Comparison of ENCODE assay signal across 8 cellular contexts in genomic region chr22:21657361-21658118, GRCh38. TPM values are rescaled to one million over a fixed set of nuclear protein-coding genes. Genes with fewer than 3 reads are reported as not detected.
A peak's percentile ranks its signal among the peaks of the same experiment; 100 is the strongest.
DNase-seq lines count a peak whose midpoint lies in the region; ATAC-seq, FAIRE-seq and TF ChIP-seq lines count a peak whose summit lies in the region.

No MANE protein-coding gene starts in this region.

- TF ChIP-seq POLR2A in Peyer's patch (IDR thresholded peaks at IDR 0.05), result peak in 1 of 2 donors; percentile 30

- H3K4me1 ChIP-seq in Peyer's patch, result peaks cover under 1 to 14% (median 3%) of the 10 kb centered on the region in 4 donors
- H3K4me1 ChIP-seq in parathyroid adenoma, result no peaks in the 10 kb centered on the region
- H3K4me1 ChIP-seq in upper lobe of right lung, result peaks cover 9% of the 10 kb centered on the region

- H3K36me3 Mint-ChIP-seq in activated T-helper 1 cell treated with anti-CD3 and anti-CD28 coated beads, Interleukin-12 subunit alpha, Interleukin-12 subunit beta, Interleukin-2, Interleukin-4 antibody, amounts not matched to agents 30 ng/mL and 10 ng/mL and 1 ng/mL, durations not matched to agents 14 hours and 24 hours and 36 hours (ENCODE audit: low read depth), result no peaks in the 10 kb centered on the region

- no peak for FAIRE-seq in frontal cortex (lab: Jason Lieb, UNC)

- DNase-seq in Caki2 (ENCODE audit: low read depth), result peak; percentile 90
- peak; percentile 80 for DNase-seq in KG1 (lab: John Stamatoyannopoulos, UW)
- DNase-seq in Peyer's patch, result peak; percentile 87 to 93 (median 89)
- DNase-seq in activated T-helper 1 cell treated with anti-CD3 and anti-CD28 coated beads, Interleukin-12 subunit alpha, Interleukin-12 subunit beta, Interleukin-2, Interleukin-4 antibody, amounts not matched to agents 30 ng/mL and 10 ng/mL and 1 ng/mL, durations not matched to agents 14 hours and 24 hours and 36 hours (ENCODE audit: low spot score), result peak; percentile 82
- DNase-seq in frontal cortex (ENCODE audit: low spot score in 2 of 2), result peak; percentile 78 to 85
- peak; percentile 92 for DNase-seq in upper lobe of right lung

- peak overlapping the region in 2 of 4 donors; percentile 20 to 75 for H3K27ac ChIP-seq in Peyer's patch
- H3K27ac ChIP-seq in parathyroid adenoma, result no peak overlapping the region
- peak overlapping the region; percentile 37 for H3K27ac ChIP-seq in upper lobe of right lung

- H2AFZ ChIP-seq in parathyroid adenoma, result peak overlapping the region; percentile 84

- intact Hi-C loops in activated T-helper 1 cell treated with anti-CD3 and anti-CD28 coated beads, Interleukin-12 subunit alpha, Interleukin-12 subunit beta, Interleukin-2, Interleukin-4 antibody, amounts not matched to agents 30 ng/mL and 10 ng/mL and 1 ng/mL, durations not matched to agents 14 hours and 24 hours and 36 hours (cut with micrococcal nuclease), result loop anchor here (1.0 kb wide), 2 partner anchors 9 to 15 kb away; partner anchors contain the start of genes PPIL2 and SDF2L1
- intact Hi-C loops in upper lobe of right lung (cut with DNase I), result no loop called here

- no peaks in the 10 kb centered on the region for H3K27me3 Mint-ChIP-seq in activated T-helper 1 cell treated with anti-CD3 and anti-CD28 coated beads, Interleukin-12 subunit alpha, Interleukin-12 subunit beta, Interleukin-2, Interleukin-4 antibody, amounts not matched to agents 30 ng/mL and 10 ng/mL and 1 ng/mL, durations not matched to agents 14 hours and 24 hours and 36 hours (ENCODE audit: insufficient read depth)

- in situ Hi-C loops in Caki2 (cut with HindIII; ENCODE audit: low pct_unique_long_range_greater_than_20kb, low sequenced_read_pairs), result no loop called here

- peak overlapping the region; percentile 88 for H3K4me3 Mint-ChIP-seq in activated T-helper 1 cell treated with anti-CD3 and anti-CD28 coated beads, Interleukin-12 subunit alpha, Interleukin-12 subunit beta, Interleukin-2, Interleukin-4 antibody, amounts not matched to agents 30 ng/mL and 10 ng/mL and 1 ng/mL, durations not matched to agents 14 hours and 24 hours and 36 hours

- H3K36me3 ChIP-seq in Peyer's patch (no peaks in the 10 kb centered on the region), parathyroid adenoma (ENCODE audit: control insufficient read depth, insufficient read depth, low read length) (no peaks in the 10 kb centered on the region), upper lobe of right lung (no peaks in the 10 kb centered on the region)

- peak; percentile 25 to 51 (median 34) for TF ChIP-seq CTCF in Peyer's patch (IDR thresholded peaks at IDR 0.05)
- no peak for TF ChIP-seq CTCF in parathyroid adenoma (IDR thresholded peaks at IDR 0.05)
- TF ChIP-seq CTCF in upper lobe of right lung (IDR thresholded peaks at IDR 0.05), result peak; percentile 30

- no peaks in the 10 kb centered on the region for H3K9me3 Mint-ChIP-seq in activated T-helper 1 cell treated with anti-CD3 and anti-CD28 coated beads, Interleukin-12 subunit alpha, Interleukin-12 subunit beta, Interleukin-2, Interleukin-4 antibody, amounts not matched to agents 30 ng/mL and 10 ng/mL and 1 ng/mL, durations not matched to agents 14 hours and 24 hours and 36 hours

- H3K27me3 ChIP-seq in Peyer's patch (no peaks in the 10 kb centered on the region), parathyroid adenoma (ENCODE audit: control insufficient read depth, insufficient read depth, low read length) (no peaks in the 10 kb centered on the region), upper lobe of right lung (no peaks in the 10 kb centered on the region)

- H3K9me3 ChIP-seq in Peyer's patch (no peaks in the 10 kb centered on the region), parathyroid adenoma (ENCODE audit: control insufficient read depth, low read length) (no peaks in the 10 kb centered on the region), upper lobe of right lung (no peaks in the 10 kb centered on the region)

- H3K9ac ChIP-seq in parathyroid adenoma, result no peak overlapping the region

- peak overlapping the region; percentile 78 for H3K27ac Mint-ChIP-seq in activated T-helper 1 cell treated with anti-CD3 and anti-CD28 coated beads, Interleukin-12 subunit alpha, Interleukin-12 subunit beta, Interleukin-2, Interleukin-4 antibody, amounts not matched to agents 30 ng/mL and 10 ng/mL and 1 ng/mL, durations not matched to agents 14 hours and 24 hours and 36 hours

- peaks cover 18% of the 10 kb centered on the region for H3K4me1 Mint-ChIP-seq in activated T-helper 1 cell treated with anti-CD3 and anti-CD28 coated beads, Interleukin-12 subunit alpha, Interleukin-12 subunit beta, Interleukin-2, Interleukin-4 antibody, amounts not matched to agents 30 ng/mL and 10 ng/mL and 1 ng/mL, durations not matched to agents 14 hours and 24 hours and 36 hours (ENCODE audit: low read depth)

- peak overlapping the region; percentile 51 to 81 (median 62) for H3K4me3 ChIP-seq in Peyer's patch
- H3K4me3 ChIP-seq in parathyroid adenoma (ENCODE audit: low read depth, low read length), result peak overlapping the region; percentile 59
- peak overlapping the region; percentile 67 for H3K4me3 ChIP-seq in upper lobe of right lung

- H3K4me2 ChIP-seq in parathyroid adenoma (ENCODE audit: low read length), result peak overlapping the region; percentile 73

- ATAC-seq in GM21360 (IDR thresholded peaks at IDR 0.05; ENCODE audit: unreplicated experiment) (peak; percentile 61), upper lobe of right lung (peak; percentile 95)

- no peaks in the 10 kb centered on the region for H3K79me2 ChIP-seq in parathyroid adenoma

RNA-seq across cellular contexts. Expression of gene PPIL2, which starts 8.3 kb away (rescaled TPM):
- 13.4 and 15.8 TPM in 2 replicates for total RNA-seq in Caki2 (2014; rRNA removed; shearing (Covaris generic); ENCODE audit: low replicate concordance)
- total RNA-seq in Peyer's patch (100 to 1,000 TPM in 1 of 4 donors, 10 to 100 TPM in 3; 55.0 to 131 (median 92.4) TPM), frontal cortex (20.4 TPM), upper lobe of right lung (40.3 TPM)
- total RNA-seq in activated T-helper 1 cell treated with anti-CD3 and anti-CD28 coated beads, Interleukin-12 subunit alpha, Interleukin-12 subunit beta, Interleukin-2, Interleukin-4 antibody, amounts not matched to agents 30 ng/mL and 10 ng/mL and 1 ng/mL, durations not matched to agents 14 hours and 24 hours and 36 hours, result 53.1 and 53.3 TPM in 2 replicates

RNA-seq across cellular contexts. Expression of gene SDF2L1, which starts 15.4 kb away (rescaled TPM):
- 39.5 and 46.1 TPM in 2 replicates for total RNA-seq in Caki2 (2014; rRNA removed; shearing (Covaris generic); ENCODE audit: low replicate concordance)
- total RNA-seq in Peyer's patch (10 to 100 TPM; 14.9 to 49.2 (median 30.0) TPM), frontal cortex (2.9 TPM), upper lobe of right lung (41.3 TPM)
- 98.8 and 100 TPM in 2 replicates for total RNA-seq in activated T-helper 1 cell treated with anti-CD3 and anti-CD28 coated beads, Interleukin-12 subunit alpha, Interleukin-12 subunit beta, Interleukin-2, Interleukin-4 antibody, amounts not matched to agents 30 ng/mL and 10 ng/mL and 1 ng/mL, durations not matched to agents 14 hours and 24 hours and 36 hours

RNA-seq across cellular contexts. Expression of gene CCDC116, which starts 25.0 kb away (rescaled TPM):
- 0.07 TPM in 1 of 2 replicates, not detected in the other for total RNA-seq in Caki2 (2014; rRNA removed; shearing (Covaris generic); ENCODE audit: low replicate concordance)
- 1 to 10 TPM in 1 of 4 donors, under 1 TPM in 1, not detected in 2; 0.80 to 2.6 TPM for total RNA-seq in Peyer's patch
- total RNA-seq in activated T-helper 1 cell treated with anti-CD3 and anti-CD28 coated beads, Interleukin-12 subunit alpha, Interleukin-12 subunit beta, Interleukin-2, Interleukin-4 antibody, amounts not matched to agents 30 ng/mL and 10 ng/mL and 1 ng/mL, durations not matched to agents 14 hours and 24 hours and 36 hours, result 0.54 and 0.73 TPM in 2 replicates
- total RNA-seq in frontal cortex, result not detected
- total RNA-seq in upper lobe of right lung, result 0.69 TPM

RNA-seq across cellular contexts. Expression of gene YDJC, which starts 27.7 kb away (rescaled TPM):
- total RNA-seq in Caki2 (2014; rRNA removed; shearing (Covaris generic); ENCODE audit: low replicate concordance), result 158 and 165 TPM in 2 replicates
- 10 to 100 TPM; 36.3 to 54.2 (median 38.8) TPM for total RNA-seq in Peyer's patch
- total RNA-seq in activated T-helper 1 cell treated with anti-CD3 and anti-CD28 coated beads, Interleukin-12 subunit alpha, Interleukin-12 subunit beta, Interleukin-2, Interleukin-4 antibody, amounts not matched to agents 30 ng/mL and 10 ng/mL and 1 ng/mL, durations not matched to agents 14 hours and 24 hours and 36 hours, result 51.7 and 51.8 TPM in 2 replicates
- total RNA-seq in frontal cortex, result 7.7 TPM
- total RNA-seq in upper lobe of right lung, result 13.9 TPM
